Comparison of ENCODE assay signal across 19 cellular contexts in the genomic region with DNA sequence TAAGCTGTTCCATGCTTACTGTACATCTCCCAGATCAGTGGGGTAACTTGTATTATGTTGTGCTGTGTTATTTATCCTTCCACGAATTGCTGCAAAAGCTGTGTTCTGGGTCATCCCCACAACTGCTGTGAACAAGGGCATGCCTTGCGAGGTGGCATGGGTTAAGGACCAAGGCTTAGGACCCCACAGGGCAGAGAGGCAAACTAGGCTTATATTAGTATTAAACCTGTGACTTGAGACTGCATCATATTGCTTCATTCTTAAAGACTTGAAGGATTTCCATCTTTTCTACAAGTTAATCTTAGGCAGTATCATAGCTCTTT. TPM values are rescaled to one million over a fixed set of nuclear protein-coding genes. Genes with fewer than 3 reads are reported as not detected.
DNase-seq lines count a peak whose midpoint lies in the region; ATAC-seq and TF ChIP-seq lines count a peak whose summit lies in the region.
"Had no signal": no experiment of that assay in that cellular context is flagged by ENCODE, and none has a peak within 500 bp of the region (broad histone marks: within the 10 kb centered on the region; RNA-seq: fewer than 3 reads in every experiment).

No MANE protein-coding gene starts in this region.

- POLR2A ChIA-PET in MCF 10A (lab: Yijun Ruan, JAX): interaction anchor here (1.0 to 10.7 kb wide), 9 partner anchors 12 to 279 kb away, joined by 3 to 106 read pairs (median 6); no protein-coding TSS in a partner anchor

- DNase-seq in HFFc6: no peak
- DNase-seq in MCF 10A (ENCODE audit: unreplicated experiment): no peak
- no peak for DNase-seq in left lung
- no peak for DNase-seq in suprapubic skin (ENCODE audit: low spot score in 2 of 2)
- DNase-seq in activated T-cell treated with anti-CD3 and anti-CD28 coated beads, Interleukin-2, amount 50 U/mL, for 1 hour: no peak
- no peak for DNase-seq in NCI-H524 (lab: John Stamatoyannopoulos, UW)
- DNase-seq: activated CD4-positive, alpha-beta T cell treated with anti-CD3 and anti-CD28 coated beads for 48 hours; activated naive CD8-positive, alpha-beta T cell treated with anti-CD3 and anti-CD28 coated beads for 36 hours; activated T-cell treated with anti-CD3 and anti-CD28 coated beads, Interleukin-2, amount 50 U/mL, for 24 hours; AML-193; cerebellar nuclear complex; heart left ventricle; islet precursor cell; MV-4-11; SIG-M5; T-helper 9 cell; upper lobe of right lung had no signal

- H3K4me1 ChIP-seq in left lung (peaks cover 0 to 4% of the 10 kb centered on the region in 2 donors), suprapubic skin (peaks cover 33% of the 10 kb centered on the region)

- ATAC-seq in left lung (no peak), esophagus mucosa (no peak), GM21825 (IDR thresholded peaks at IDR 0.05; ENCODE audit: unreplicated experiment) (no peak)
- ATAC-seq: upper lobe of right lung had no signal

- H3K4me3 ChIP-seq in left lung (no peak overlapping the region), suprapubic skin (no peak overlapping the region)
- H3K4me3 ChIP-seq: heart left ventricle, upper lobe of right lung had no signal

- H3K9me3 ChIP-seq in left lung (no peaks in the 10 kb centered on the region), suprapubic skin (no peaks in the 10 kb centered on the region)
- H3K9me3 ChIP-seq: heart left ventricle, upper lobe of right lung had no signal

- H3K9me3 Mint-ChIP-seq in HFFc6: peaks cover 3% of the 10 kb centered on the region; the same call in 1 of the 2 replicates
- H3K9me3 Mint-ChIP-seq in MCF 10A (ENCODE audit: unreplicated experiment): no peaks in the 10 kb centered on the region
- H3K9me3 Mint-ChIP-seq: activated naive CD8-positive, alpha-beta T cell treated with anti-CD3 and anti-CD28 coated beads for 36 hours; activated T-cell treated with anti-CD3 and anti-CD28 coated beads, Interleukin-2, amount 50 U/mL, for 24 hours had no signal

- WGBS in suprapubic skin: 76% methylated on average over 2 of the region's 2 CpGs

- H3K4me3 Mint-ChIP-seq in HFFc6: peak overlapping the region; percentile 98
- no peak overlapping the region for H3K4me3 Mint-ChIP-seq in MCF 10A (ENCODE audit: unreplicated experiment)
- H3K4me3 Mint-ChIP-seq: activated naive CD8-positive, alpha-beta T cell treated with anti-CD3 and anti-CD28 coated beads for 36 hours; activated T-cell treated with anti-CD3 and anti-CD28 coated beads, Interleukin-2, amount 50 U/mL, for 24 hours had no signal

- intact Hi-C loops in MCF 10A (cut with micrococcal nuclease) (no loop called here), left lung (cut with DNase I) (no loop called here)

- no peak for TF ChIP-seq EP300 in suprapubic skin (IDR thresholded peaks at IDR 0.05)

- H3K36me3 Mint-ChIP-seq in HFFc6 (ENCODE audit: low read depth): peaks cover 51% of the 10 kb centered on the region
- peaks cover 83% of the 10 kb centered on the region for H3K36me3 Mint-ChIP-seq in MCF 10A (ENCODE audit: insufficient read depth, unreplicated experiment)
- H3K36me3 Mint-ChIP-seq: activated naive CD8-positive, alpha-beta T cell treated with anti-CD3 and anti-CD28 coated beads for 36 hours had no signal

- H3K4me1 Mint-ChIP-seq in HFFc6 (ENCODE audit: low read depth): peaks cover 91% of the 10 kb centered on the region
- peaks cover 25% of the 10 kb centered on the region for H3K4me1 Mint-ChIP-seq in MCF 10A (ENCODE audit: insufficient read depth, unreplicated experiment)
- H3K4me1 Mint-ChIP-seq: activated naive CD8-positive, alpha-beta T cell treated with anti-CD3 and anti-CD28 coated beads for 36 hours had no signal

- peaks cover 37% of the 10 kb centered on the region for H3K27me3 Mint-ChIP-seq in HFFc6 (ENCODE audit: insufficient read depth)
- no peaks in the 10 kb centered on the region for H3K27me3 Mint-ChIP-seq in MCF 10A (ENCODE audit: insufficient read depth, unreplicated experiment)
- H3K27me3 Mint-ChIP-seq: activated naive CD8-positive, alpha-beta T cell treated with anti-CD3 and anti-CD28 coated beads for 36 hours; activated T-cell treated with anti-CD3 and anti-CD28 coated beads, Interleukin-2, amount 50 U/mL, for 24 hours had no signal

- TF ChIP-seq POLR2A in suprapubic skin (IDR thresholded peaks at IDR 0.05): no peak

- H3K27me3 ChIP-seq in left lung: no peaks in the 10 kb centered on the region
- H3K27me3 ChIP-seq in suprapubic skin: no peaks in the 10 kb centered on the region
- H3K27me3 ChIP-seq: heart left ventricle, upper lobe of right lung had no signal

- H3K36me3 ChIP-seq in left lung (peaks cover 0 to 11% of the 10 kb centered on the region in 2 donors), suprapubic skin (peaks cover 42% of the 10 kb centered on the region)

- H3K27ac Mint-ChIP-seq in HFFc6: peak overlapping the region; percentile 99
- peak overlapping the region; percentile 27 for H3K27ac Mint-ChIP-seq in MCF 10A (ENCODE audit: low read depth, unreplicated experiment)
- H3K27ac Mint-ChIP-seq: activated naive CD8-positive, alpha-beta T cell treated with anti-CD3 and anti-CD28 coated beads for 36 hours; activated T-cell treated with anti-CD3 and anti-CD28 coated beads, Interleukin-2, amount 50 U/mL, for 24 hours had no signal

- CTCF ChIA-PET in MCF 10A (lab: Yijun Ruan, JAX): interaction anchor here (0.8 to 2.3 kb wide), 3 partner anchors 9 to 668 kb away, joined by 3 to 10 read pairs (median 5); no protein-coding TSS in a partner anchor

- peak overlapping the region; percentile 0 to 20 for H3K27ac ChIP-seq in left lung
- peak overlapping the region; percentile 36 for H3K27ac ChIP-seq in suprapubic skin
- H3K27ac ChIP-seq: upper lobe of right lung had no signal

- TF ChIP-seq CTCF in HFFc6 (IDR thresholded peaks at IDR 0.05) (no peak), MCF 10A (IDR thresholded peaks at IDR 0.05; ENCODE audit: unreplicated experiment) (no peak), left lung (IDR thresholded peaks at IDR 0.05) (no peak), suprapubic skin (IDR thresholded peaks at IDR 0.05) (no peak)

- no TSS peak for BruUV-seq in MCF 10A (replicated peaks; lab: Mats Ljungman, UMichigan)

RNA-seq across cellular contexts. Expression of gene RND3, which starts 19.9 kb away (rescaled TPM):
- 100 to 1,000 TPM; 365 to 525 (median 438) TPM for total RNA-seq in HFFc6 (2021; fragmentation: NEBNext Ultra II Directional; extraction: Animal tissue kit (Norgen Biotek cat#: 25700))
- total RNA-seq in MCF 10A (2022) (158 and 182 TPM in 2 replicates), left lung (10 to 100 TPM; 28.3 to 44.8 TPM), suprapubic skin (10 to 100 TPM; 45.7 to 65.3 (median 56.9) TPM), esophagus mucosa (62.3 TPM)
- total RNA-seq: activated naive CD8-positive, alpha-beta T cell treated with anti-CD3 and anti-CD28 coated beads for 36 hours had no signal
